ENCODE assay signal across 11 cellular contexts in the genomic region with DNA sequence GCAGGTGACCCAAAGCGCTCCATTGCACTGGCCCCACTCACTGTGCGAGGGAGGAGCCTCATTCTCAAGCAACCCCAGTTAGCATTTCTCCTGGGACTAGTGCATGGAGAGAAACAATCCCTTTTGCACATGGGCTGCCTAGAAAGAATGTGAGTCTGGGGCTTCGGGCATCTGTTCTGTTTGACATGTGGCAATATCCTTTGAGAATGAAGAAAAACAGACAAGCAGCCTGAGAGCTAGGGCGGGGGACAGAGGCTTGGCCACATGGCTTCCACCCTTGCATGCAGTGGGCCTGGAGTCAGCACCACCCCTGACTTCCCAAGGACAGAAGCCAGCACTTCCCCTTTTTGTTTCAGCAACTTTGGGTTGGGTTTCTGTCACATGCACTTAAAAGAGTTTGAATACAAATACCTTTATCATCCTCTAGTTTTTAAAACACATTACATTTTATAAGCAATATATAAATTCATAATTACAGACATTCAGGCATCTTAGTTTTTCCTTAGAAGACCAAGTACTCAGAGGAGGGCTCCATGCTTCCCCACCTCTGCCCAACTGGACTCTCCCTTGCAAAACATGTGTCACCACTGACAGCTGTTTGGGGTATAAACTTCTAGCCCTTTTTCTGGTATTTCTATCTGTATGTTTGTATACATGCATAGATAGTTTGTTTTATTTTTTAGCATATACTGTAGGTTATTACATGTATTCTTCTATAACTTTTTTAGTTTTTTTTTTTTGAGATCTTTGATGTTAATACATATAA.
DNase-seq lines count a peak whose midpoint lies in the region; ATAC-seq and TF ChIP-seq lines count a peak whose summit lies in the region.
"Had no signal": no experiment of that assay in that cellular context is flagged by ENCODE, and none has a peak within 500 bp of the region (broad histone marks: within the 10 kb centered on the region; RNA-seq: fewer than 3 reads in every experiment).

No MANE protein-coding gene starts in this region.

- peaks cover under 1% of the 10 kb centered on the region for H3K27me3 Mint-ChIP-seq in activated CD8-positive, alpha-beta memory T cell treated with anti-CD3 and anti-CD28 coated beads, Interleukin-2, amount 10 ng/mL, durations not matched to agents 7 days and 5 days
- H3K27me3 Mint-ChIP-seq in T-helper 2 cell treated with Interferon-gamma antibody and Interleukin-4, amounts not matched to agents 5 μg/mL and 100 μg/mL, for 36 hours (ENCODE audit: low read depth), result peaks cover 3% of the 10 kb centered on the region
- H3K27me3 Mint-ChIP-seq: activated CD4-positive, alpha-beta memory T cell treated with anti-CD3 and anti-CD28 coated beads, Interleukin-2, amount 10 ng/mL, durations not matched to agents 7 days and 5 days had no signal

- CTCF ChIA-PET in activated CD8-positive, alpha-beta memory T cell treated with anti-CD3 and anti-CD28 coated beads, Interleukin-2, amount 10 ng/mL, durations not matched to agents 7 days and 5 days (lab: Charles Lee), result no interaction called here

- DNase-seq in activated CD8-positive, alpha-beta memory T cell treated with anti-CD3 and anti-CD28 coated beads, Interleukin-2, amount 10 ng/mL, durations not matched to agents 7 days and 5 days, result peak; percentile 23
- no peak for DNase-seq in activated CD8-positive, alpha-beta memory T cell treated with anti-CD3 and anti-CD28 coated beads, Interleukin-2, amount 50 U/mL, for 4 hours
- DNase-seq in NB4 (ENCODE audit: low read depth) (peak; percentile 97), cardiac muscle cell (ENCODE audit: low read depth in 1 of 2, low spot score in 1 of 2) (peak in 1 of 2 donors; percentile 44), upper lobe of right lung (peak; percentile 71), NCI-H2196 (lab: John Stamatoyannopoulos, UW; ENCODE audit: unreplicated experiment) (no peak), A172 (ENCODE audit: low spot score) (no peak)
- DNase-seq in T-helper 2 cell treated with Interferon-gamma antibody and Interleukin-4, amounts not matched to agents 5 μg/mL and 100 μg/mL, for 36 hours (ENCODE audit: low spot score), result no peak
- DNase-seq: activated CD4-positive, alpha-beta memory T cell treated with anti-CD3 and anti-CD28 coated beads, Interleukin-2, amount 10 ng/mL, durations not matched to agents 7 days and 5 days had no signal

- no peaks in the 10 kb centered on the region for H3K27me3 ChIP-seq in cardiac muscle cell
- no peaks in the 10 kb centered on the region for H3K27me3 ChIP-seq in upper lobe of right lung

- H3K9me3 ChIP-seq in cardiac muscle cell (ENCODE audit: low read depth), result no peaks in the 10 kb centered on the region
- H3K9me3 ChIP-seq in upper lobe of right lung, result no peaks in the 10 kb centered on the region
- H3K9me3 ChIP-seq: A549 had no signal

- H3K36me3 Mint-ChIP-seq in activated CD8-positive, alpha-beta memory T cell treated with anti-CD3 and anti-CD28 coated beads, Interleukin-2, amount 10 ng/mL, durations not matched to agents 7 days and 5 days, result no peaks in the 10 kb centered on the region
- no peaks in the 10 kb centered on the region for H3K36me3 Mint-ChIP-seq in T-helper 2 cell treated with Interferon-gamma antibody and Interleukin-4, amounts not matched to agents 5 μg/mL and 100 μg/mL, for 36 hours (ENCODE audit: low read depth)
- H3K36me3 Mint-ChIP-seq: IgD-negative memory B cell had no signal

- ATAC-seq in activated CD8-positive, alpha-beta memory T cell treated with anti-CD3 and anti-CD28 coated beads, Interleukin-2, amount 10 ng/mL, durations not matched to agents 7 days and 5 days, result no peak
- ATAC-seq in upper lobe of right lung, result peak; percentile 90
- ATAC-seq: A549 had no signal

- no peaks in the 10 kb centered on the region for H3K4me1 Mint-ChIP-seq in activated CD8-positive, alpha-beta memory T cell treated with anti-CD3 and anti-CD28 coated beads, Interleukin-2, amount 10 ng/mL, durations not matched to agents 7 days and 5 days
- H3K4me1 Mint-ChIP-seq in T-helper 2 cell treated with Interferon-gamma antibody and Interleukin-4, amounts not matched to agents 5 μg/mL and 100 μg/mL, for 36 hours (ENCODE audit: low read depth), result no peaks in the 10 kb centered on the region
- H3K4me1 Mint-ChIP-seq: activated CD4-positive, alpha-beta memory T cell treated with anti-CD3 and anti-CD28 coated beads, Interleukin-2, amount 10 ng/mL, durations not matched to agents 7 days and 5 days had no signal

- H3K4me1 ChIP-seq in cardiac muscle cell (ENCODE audit: low read depth) (peaks cover 13% of the 10 kb centered on the region), upper lobe of right lung (no peaks in the 10 kb centered on the region)
- H3K4me1 ChIP-seq: A549 had no signal

- H3K36me3 ChIP-seq in cardiac muscle cell (no peaks in the 10 kb centered on the region), upper lobe of right lung (no peaks in the 10 kb centered on the region)

- no peak overlapping the region for H3K4me3 Mint-ChIP-seq in activated CD8-positive, alpha-beta memory T cell treated with anti-CD3 and anti-CD28 coated beads, Interleukin-2, amount 10 ng/mL, durations not matched to agents 7 days and 5 days
- no peak overlapping the region for H3K4me3 Mint-ChIP-seq in T-helper 2 cell treated with Interferon-gamma antibody and Interleukin-4, amounts not matched to agents 5 μg/mL and 100 μg/mL, for 36 hours
- H3K4me3 Mint-ChIP-seq: activated CD4-positive, alpha-beta memory T cell treated with anti-CD3 and anti-CD28 coated beads, Interleukin-2, amount 10 ng/mL, durations not matched to agents 7 days and 5 days had no signal

- TF ChIP-seq CTCF in NB4 (IDR thresholded peaks at IDR 0.05; ENCODE audit: low read depth, low read length), result no peak
- no peak for TF ChIP-seq CTCF in cardiac muscle cell (IDR thresholded peaks at IDR 0.05; ENCODE audit: low read depth, low read length)
- TF ChIP-seq CTCF in upper lobe of right lung (IDR thresholded peaks at IDR 0.05), result no peak

- H3K27ac ChIP-seq in cardiac muscle cell (peak overlapping the region; percentile 79), upper lobe of right lung (no peak overlapping the region)
- H3K27ac ChIP-seq: A549 had no signal

- no peak overlapping the region for H3K27ac Mint-ChIP-seq in activated CD8-positive, alpha-beta memory T cell treated with anti-CD3 and anti-CD28 coated beads, Interleukin-2, amount 10 ng/mL, durations not matched to agents 7 days and 5 days
- H3K27ac Mint-ChIP-seq in T-helper 2 cell treated with Interferon-gamma antibody and Interleukin-4, amounts not matched to agents 5 μg/mL and 100 μg/mL, for 36 hours, result no peak overlapping the region
- H3K27ac Mint-ChIP-seq: activated CD4-positive, alpha-beta memory T cell treated with anti-CD3 and anti-CD28 coated beads, Interleukin-2, amount 10 ng/mL, durations not matched to agents 7 days and 5 days had no signal

- no peak for TF ChIP-seq POLR2A in NB4 (IDR thresholded peaks at IDR 0.05; ENCODE audit: extremely low read depth, insufficient read length)

- H3K9me3 Mint-ChIP-seq in activated CD8-positive, alpha-beta memory T cell treated with anti-CD3 and anti-CD28 coated beads, Interleukin-2, amount 10 ng/mL, durations not matched to agents 7 days and 5 days (ENCODE audit: low read depth), result no peaks in the 10 kb centered on the region
- no peaks in the 10 kb centered on the region for H3K9me3 Mint-ChIP-seq in T-helper 2 cell treated with Interferon-gamma antibody and Interleukin-4, amounts not matched to agents 5 μg/mL and 100 μg/mL, for 36 hours
- H3K9me3 Mint-ChIP-seq: activated CD4-positive, alpha-beta memory T cell treated with anti-CD3 and anti-CD28 coated beads, Interleukin-2, amount 10 ng/mL, durations not matched to agents 7 days and 5 days; IgD-negative memory B cell had no signal

- intact Hi-C loops in upper lobe of right lung (cut with DNase I), result no loop called here

- H3K4me3 ChIP-seq in NB4 (ENCODE audit: low read depth, low read length) (no peak overlapping the region), cardiac muscle cell (no peak overlapping the region), upper lobe of right lung (no peak overlapping the region)
- H3K4me3 ChIP-seq: A549 had no signal

Comparison
In these comparisons a context has a peak if more than half of its experiments do, and no peak if none do; other contexts are left out.
1. DNase-seq: peak in activated CD8-positive, alpha-beta memory T cell treated with anti-CD3 and anti-CD28 coated beads, Interleukin-2, amount 10 ng/mL, durations not matched to agents 7 days and 5 days (single experiment), NB4 (single experiment) and upper lobe of right lung (single experiment); none in activated CD8-positive, alpha-beta memory T cell treated with anti-CD3 and anti-CD28 coated beads, Interleukin-2, amount 50 U/mL, for 4 hours (single experiment), T-helper 2 cell treated with Interferon-gamma antibody and Interleukin-4, amounts not matched to agents 5 μg/mL and 100 μg/mL, for 36 hours (single experiment), NCI-H2196 (single experiment) and A172 (single experiment).